18 cellular contexts compared by ENCODE assay signal in the genomic region with DNA sequence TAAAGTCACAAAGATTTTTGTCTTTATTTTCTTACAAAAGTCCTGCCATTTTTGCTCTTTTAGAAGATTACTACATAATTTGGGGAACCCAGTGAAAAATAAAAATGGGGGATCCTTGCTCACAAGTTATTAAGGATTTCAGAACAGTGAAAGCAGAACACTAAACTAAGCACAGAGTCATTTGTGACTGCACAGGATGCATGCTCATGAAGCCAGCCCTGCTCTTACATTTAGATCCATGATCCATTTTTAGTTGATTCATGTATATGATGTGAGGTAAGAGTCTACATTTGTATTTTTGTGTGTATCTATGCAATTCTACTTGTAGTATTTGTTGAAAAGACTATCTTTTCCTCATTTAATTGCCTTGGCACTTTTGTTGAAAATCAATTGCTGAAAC. TPM values are rescaled to one million over a fixed set of nuclear protein-coding genes. Genes with fewer than 3 reads are reported as not detected.
A peak's percentile ranks its signal among the peaks of the same experiment; 100 is the strongest.
DNase-seq lines count a peak whose midpoint lies in the region; ATAC-seq and TF ChIP-seq lines count a peak whose summit lies in the region.
"Had no signal": no experiment of that assay in that cellular context is flagged by ENCODE, and none has a peak within 500 bp of the region (broad histone marks: within the 10 kb centered on the region; RNA-seq: fewer than 3 reads in every experiment).

No MANE protein-coding gene starts in this region.

- peak overlapping the region; percentile 70 for H3K27ac Mint-ChIP-seq in CD4-positive, alpha-beta T cell
- H3K27ac Mint-ChIP-seq in activated B cell treated with CpG ODN at 0.5 μM for 24 hours, result peak overlapping the region; percentile 30
- H3K27ac Mint-ChIP-seq in immature natural killer cell, result peak overlapping the region in 5 of 6 donors; percentile 24 to 70 (median 28)

- no peaks in the 10 kb centered on the region for H3K27me3 ChIP-seq in CD4-positive, alpha-beta T cell (ENCODE audit: control insufficient read depth, insufficient read depth, low read length)

- H3K9me3 Mint-ChIP-seq in CD4-positive, alpha-beta T cell, result peaks cover 16% of the 10 kb centered on the region
- H3K9me3 Mint-ChIP-seq in activated B cell treated with CpG ODN at 0.5 μM for 24 hours, result peaks cover 17% of the 10 kb centered on the region
- peaks cover 2 to 31% (median 19%) of the 10 kb centered on the region in 6 donors for H3K9me3 Mint-ChIP-seq in immature natural killer cell

- H3K4me1 Mint-ChIP-seq in CD4-positive, alpha-beta T cell (ENCODE audit: low read depth), result peaks cover 73% of the 10 kb centered on the region
- H3K4me1 Mint-ChIP-seq in activated B cell treated with CpG ODN at 0.5 μM for 24 hours, result peaks cover 50% of the 10 kb centered on the region
- H3K4me1 Mint-ChIP-seq in immature natural killer cell, result peaks cover 64 to 72% of the 10 kb centered on the region in 2 donors

- H3K27ac ChIP-seq in CD4-positive, alpha-beta T cell (ENCODE audit: low read depth, low read length), result no peak overlapping the region

- H3K9me3 ChIP-seq in CD4-positive, alpha-beta T cell (ENCODE audit: control insufficient read depth, low read length), result peaks cover 28% of the 10 kb centered on the region

- CTCF ChIA-PET in CD4-positive, alpha-beta T cell (lab: Charles Lee), result interaction anchor here (0.9 to 1.2 kb wide), 2 partner anchors 19 to 22 kb away, joined by 3 read pairs; a partner anchor contains a TSS
- CTCF ChIA-PET in activated B cell treated with CpG ODN at 0.5 μM for 24 hours (lab: Charles Lee), result no interaction called here

- H3K4me3 Mint-ChIP-seq in CD4-positive, alpha-beta T cell, result no peak overlapping the region
- H3K4me3 Mint-ChIP-seq in activated B cell treated with CpG ODN at 0.5 μM for 24 hours (no peak overlapping the region), immature natural killer cell (peak overlapping the region in 1 of 5 donors; percentile 64)

- peak; percentile 46 for ATAC-seq in CD4-positive, alpha-beta T cell (ENCODE audit: poor library complexity)
- no peak for ATAC-seq in activated B cell treated with CpG ODN at 0.5 μM for 24 hours (ENCODE audit: low read depth)
- no peak for ATAC-seq in HG03460 (IDR thresholded peaks at IDR 0.05; ENCODE audit: unreplicated experiment)
- no peak for ATAC-seq in HG02588 (IDR thresholded peaks at IDR 0.05; ENCODE audit: unreplicated experiment)

- POLR2A ChIA-PET in CD4-positive, alpha-beta T cell (lab: Charles Lee), result interaction anchor here (1.2 kb wide), 1 partner anchor 21 kb away, joined by 3 read pairs; a partner anchor contains a TSS
- POLR2A ChIA-PET in activated B cell treated with CpG ODN at 0.5 μM for 24 hours (lab: Charles Lee), result interaction anchor here (0.6 kb wide), 1 partner anchor 91 kb away, joined by 3 read pairs; no protein-coding TSS in a partner anchor

- H3K27me3 Mint-ChIP-seq in CD4-positive, alpha-beta T cell, result no peaks in the 10 kb centered on the region
- no peaks in the 10 kb centered on the region for H3K27me3 Mint-ChIP-seq in activated B cell treated with CpG ODN at 0.5 μM for 24 hours
- H3K27me3 Mint-ChIP-seq in immature natural killer cell (ENCODE audit: low read depth in 3 of 3), result peaks cover 0 to 3% (median 1%) of the 10 kb centered on the region in 3 donors

- no peak overlapping the region for H3K4me3 ChIP-seq in GM12865 (ENCODE audit: low read depth, low read length)

- intact Hi-C loops in CD4-positive, alpha-beta T cell (cut with DNase I, micrococcal nuclease), result loop anchor here in 1 of 2 experiments (10.0 kb wide), 1 partner anchor 1066 kb away; no protein-coding TSS in a partner anchor
- intact Hi-C loops in activated B cell treated with CpG ODN at 0.5 μM for 24 hours (cut with micrococcal nuclease), result loop anchor here (2.0 kb wide), 1 partner anchor 14 kb away; no protein-coding TSS in a partner anchor

- H3K36me3 Mint-ChIP-seq in CD4-positive, alpha-beta T cell (ENCODE audit: low read depth), result peaks cover 80% of the 10 kb centered on the region
- peaks cover 65% of the 10 kb centered on the region for H3K36me3 Mint-ChIP-seq in activated B cell treated with CpG ODN at 0.5 μM for 24 hours (ENCODE audit: low read depth)
- peaks cover 26 to 36% (median 34%) of the 10 kb centered on the region in 3 donors for H3K36me3 Mint-ChIP-seq in immature natural killer cell

- TF ChIP-seq CTCF in CD4-positive, alpha-beta T cell (IDR thresholded peaks at IDR 0.05), result no peak
- no peak for TF ChIP-seq CTCF in GM12865 (IDR thresholded peaks at IDR 0.05; ENCODE audit: insufficient read depth, low read depth, low read length, missing control alignments)
- TF ChIP-seq CTCF in activated B cell treated with CpG ODN at 0.5 μM for 24 hours (IDR thresholded peaks at IDR 0.05), result no peak

- no peak for DNase-seq in CD4-positive, alpha-beta T cell
- DNase-seq in GM12865 (ENCODE audit: low read depth) (peak; percentile 23), activated B cell treated with CpG ODN at 0.5 μM for 24 hours (no peak), immature natural killer cell (no peak), H4 (ENCODE audit: low spot score) (no peak)
- DNase-seq: activated CD4-positive, alpha-beta T cell treated with anti-CD3 and anti-CD28 coated beads, Interleukin-2, amount 50 U/mL, for 48 hours; activated gamma-delta T cell; EL; head of caudate nucleus; NCI-H1417; NCI-H526 treated with DMSO at 0.1 percent for 48 hours; retina; Right ventricle myocardium superior; stimulated activated CD4-positive, alpha-beta T cell treated with anti-CD3 and anti-CD28 coated beads, Interleukin-12 subunit alpha, Interleukin-12 subunit beta, amount 100 ng/mL, for 4 hours; stimulated activated CD8-positive, alpha-beta memory T cell treated with anti-CD3 and anti-CD28 coated beads, Interleukin-4, amount 100 ng/mL, for 48 hours; SW 1271 had no signal

RNA-seq across cellular contexts. Expression of a gene that starts 21.8 kb away (rescaled TPM):
- 10 to 100 TPM; 55.3 to 64.1 TPM for total RNA-seq in CD4-positive, alpha-beta T cell
- total RNA-seq in activated B cell treated with CpG ODN at 0.5 μM for 24 hours, result 106 and 112 TPM in 2 replicates
- 10 to 100 TPM; 13.5 to 26.4 (median 14.4) TPM for polyA plus RNA-seq in immature natural killer cell
- 4.7 and 7.2 TPM in 2 replicates for total RNA-seq in H4 (2014; rRNA removed; shearing (Covaris generic))
